12 cellular contexts compared by ENCODE assay signal in the genomic region with DNA sequence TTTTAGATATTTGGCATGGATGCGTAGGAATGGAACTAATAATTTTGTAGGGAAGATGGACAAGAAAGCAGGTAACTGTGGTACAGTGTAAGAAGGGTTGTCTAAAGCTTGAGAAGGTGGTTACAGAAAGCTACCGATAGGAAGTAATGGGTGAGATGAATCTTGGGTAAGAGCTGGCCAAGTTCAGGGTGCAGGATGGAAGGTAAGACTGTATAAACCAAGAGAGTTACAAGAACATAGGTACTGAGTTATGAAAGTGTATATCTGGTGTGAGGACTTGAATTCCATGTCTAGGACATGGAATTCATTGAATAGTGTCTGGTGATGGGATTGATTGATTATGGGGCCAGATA. TPM values are rescaled to one million over a fixed set of nuclear protein-coding genes. Genes with fewer than 3 reads are reported as not detected.
DNase-seq lines count a peak whose midpoint lies in the region; ATAC-seq, FAIRE-seq and TF ChIP-seq lines count a peak whose summit lies in the region.
"Had no signal": no experiment of that assay in that cellular context is flagged by ENCODE, and none has a peak within 500 bp of the region (broad histone marks: within the 10 kb centered on the region; RNA-seq: fewer than 3 reads in every experiment).

No MANE protein-coding gene starts in this region.

- H3K4me3 ChIP-seq in HepG2 (replicated peaks in 1 of 3; ENCODE audit: insufficient read depth in 1 of 3, low read depth in 2 of 3, low read length in 3 of 3) (peak overlapping the region; percentile 74 to 76 (median 76); a peak in 5 of 6 replicates), right lobe of liver (peak overlapping the region in 1 of 3 donors; percentile 82), iPS-20b (ENCODE audit: low read length) (peak overlapping the region; percentile 82; the same call in 1 of the 2 replicates), lower leg skin (ENCODE audit: low read depth, poor library complexity, severe bottlenecking) (no peak overlapping the region)

- H3K36me3 ChIP-seq in HepG2 (replicated peaks in 1 of 2; ENCODE audit: control insufficient read depth in 1 of 2, insufficient read depth in 2 of 2, low read length in 2 of 2) (peaks cover 4 to 5% of the 10 kb centered on the region in 2 experiments; a peak in 1 of 5 replicates), right lobe of liver (no peaks in the 10 kb centered on the region), iPS-20b (ENCODE audit: insufficient read depth, low read depth, low read length) (no peaks in the 10 kb centered on the region)

- BruUV-seq in HepG2 (replicated peaks; lab: Mats Ljungman, UMichigan) = no TSS peak

- H3K27ac ChIP-seq in HepG2 (ENCODE audit: extremely low read length, insufficient read depth, low read length) = no peak overlapping the region
- H3K27ac ChIP-seq in right lobe of liver = no peak overlapping the region
- no peak overlapping the region for H3K27ac ChIP-seq in iPS-20b (ENCODE audit: low read length)

- peak overlapping the region; percentile 90 for H3K4me2 ChIP-seq in HepG2 (ENCODE audit: low read depth, low read length)

- no peaks in the 10 kb centered on the region; the same call in 1 of the 2 replicates for H4K20me1 ChIP-seq in HepG2 (ENCODE audit: insufficient read depth, low read length)

- no peak for TF ChIP-seq RAD21 in HepG2 (CRISPR knock-in tag; IDR thresholded peaks at IDR 0.05)

- TF ChIP-seq CTCF in HepG2 (CRISPR knock-in tag; IDR thresholded peaks at IDR 0.05) = no peak
- TF ChIP-seq CTCF in right lobe of liver (IDR thresholded peaks at IDR 0.05) = no peak
- no peak for TF ChIP-seq CTCF in type B pancreatic cell (conservative IDR thresholded peaks at IDR 0.05)
- no peak for TF ChIP-seq CTCF in lower leg skin (IDR thresholded peaks at IDR 0.05)

- 93% methylated on average over 2 of the region's 2 CpGs for WGBS in HepG2 (ENCODE audit: low lambda C conversion rate)
- WGBS in right lobe of liver (ENCODE audit: insufficient coverage, low coverage, low lambda C conversion rate, missing lambda C conversion rate) = 95% methylated on average over 2 of the region's 2 CpGs
- 90 to 94% methylated on average over 2 of the region's 2 CpGs for WGBS in lower leg skin, 2 donors

- H3K4me1 ChIP-seq in HepG2 (ENCODE audit: insufficient read depth, low read length) (peaks cover 40% of the 10 kb centered on the region), right lobe of liver (peaks cover 0 to 18% (median 8%) of the 10 kb centered on the region in 4 donors), iPS-20b (ENCODE audit: insufficient read depth, low read length) (no peaks in the 10 kb centered on the region)

- H3K4me1 Mint-ChIP-seq in activated CD4-positive, alpha-beta memory T cell treated with anti-CD3 and anti-CD28 coated beads for 36 hours (ENCODE audit: low read depth) = peaks cover 37% of the 10 kb centered on the region
- H3K4me1 Mint-ChIP-seq in type B pancreatic cell (ENCODE audit: unreplicated experiment) = peaks cover 22% of the 10 kb centered on the region

- CTCF ChIA-PET in HepG2 (lab: Yijun Ruan, JAX; ENCODE audit: low intra/inter-chr PET ratio, low total read pairs) = no interaction called here
- CTCF ChIA-PET in activated CD4-positive, alpha-beta memory T cell treated with anti-CD3 and anti-CD28 coated beads for 36 hours (lab: Charles Lee) = interaction anchor here (6.8 kb wide), 1 partner anchor 12 kb away, joined by 70 read pairs; no protein-coding TSS in a partner anchor

- H3K9me3 Mint-ChIP-seq in activated CD4-positive, alpha-beta memory T cell treated with anti-CD3 and anti-CD28 coated beads for 36 hours = no peaks in the 10 kb centered on the region
- H3K9me3 Mint-ChIP-seq in type B pancreatic cell = no peaks in the 10 kb centered on the region

- FAIRE-seq in HepG2 (lab: Jason Lieb, UNC) = no peak
- FAIRE-seq: frontal cortex had no signal

- H3K36me3 Mint-ChIP-seq in activated CD4-positive, alpha-beta memory T cell treated with anti-CD3 and anti-CD28 coated beads for 36 hours = peaks cover 5% of the 10 kb centered on the region
- peaks cover 12% of the 10 kb centered on the region for H3K36me3 Mint-ChIP-seq in type B pancreatic cell

- TF ChIP-seq EP300 in HepG2 (IDR thresholded peaks at IDR 0.05; ENCODE audit: low read depth in 2 of 2, low read length in 2 of 2) (no peak), HepG2 (CRISPR knock-in tag; IDR thresholded peaks at IDR 0.05; ENCODE audit: borderline replicate concordance) (no peak)

- ATAC-seq in HepG2 (no peak), right lobe of liver (no peak), GM18519 (IDR thresholded peaks at IDR 0.05; ENCODE audit: low FRiP score, unreplicated experiment) (no peak), left lobe of liver (no peak)

- H3K9ac ChIP-seq in HepG2 (ENCODE audit: insufficient read depth, low read depth, low read length) (peak overlapping the region; percentile 93; the same call in 1 of the 2 replicates), iPS-20b (ENCODE audit: low read depth, low read length) (no peak overlapping the region; the same call in 1 of the 2 replicates)

- H3K27ac Mint-ChIP-seq in activated CD4-positive, alpha-beta memory T cell treated with anti-CD3 and anti-CD28 coated beads for 36 hours = no peak overlapping the region
- no peak overlapping the region for H3K27ac Mint-ChIP-seq in type B pancreatic cell

- H2AFZ ChIP-seq in HepG2 (ENCODE audit: low read length) = no peak overlapping the region

- peak overlapping the region; percentile 84 for H3K4me3 Mint-ChIP-seq in activated CD4-positive, alpha-beta memory T cell treated with anti-CD3 and anti-CD28 coated beads for 36 hours
- H3K4me3 Mint-ChIP-seq in type B pancreatic cell = peak overlapping the region; percentile 96

- TF ChIP-seq POLR2A in HepG2 (IDR thresholded peaks at IDR 0.05; ENCODE audit: insufficient read depth in 1 of 2, low read depth in 2 of 2, low read length in 2 of 2) = no peak
- TF ChIP-seq POLR2A in right lobe of liver (IDR thresholded peaks at IDR 0.05) = no peak
- TF ChIP-seq POLR2A in lower leg skin (IDR thresholded peaks at IDR 0.05) = no peak

- DNase-seq in HepG2 (ENCODE audit: low spot score) = no peak
- DNase-seq in right lobe of liver = no peak
- no peak for DNase-seq in activated CD4-positive, alpha-beta memory T cell treated with anti-CD3 and anti-CD28 coated beads for 36 hours
- DNase-seq in type B pancreatic cell (ENCODE audit: extremely low spot score, unreplicated experiment) = no peak
- DNase-seq in left lobe of liver (ENCODE audit: low spot score) = no peak
- DNase-seq in lower leg skin (ENCODE audit: low spot score in 2 of 2) = no peak
- DNase-seq: KBM-7; SHP77 treated with DMSO at 0.1 percent for 48 hours; stimulated activated naive CD4-positive, alpha-beta T cell treated with Interleukin-2 at 50 U/mL for 16 hours had no signal

- no peaks in the 10 kb centered on the region for H3K9me3 ChIP-seq in HepG2 (ENCODE audit: low read length)
- H3K9me3 ChIP-seq in right lobe of liver = no peaks in the 10 kb centered on the region
- H3K9me3 ChIP-seq in iPS-20b (ENCODE audit: insufficient read depth, low read depth, low read length) = no peaks in the 10 kb centered on the region

- H3K27me3 Mint-ChIP-seq in activated CD4-positive, alpha-beta memory T cell treated with anti-CD3 and anti-CD28 coated beads for 36 hours = no peaks in the 10 kb centered on the region
- H3K27me3 Mint-ChIP-seq in type B pancreatic cell = no peaks in the 10 kb centered on the region

- in situ Hi-C loops in HepG2 (cut with HindIII; ENCODE audit: extremely low pct_ligation_motif_present, low pct_unique_long_range_greater_than_20kb) = no loop called here

- no peaks in the 10 kb centered on the region; a peak in 1 of 5 replicates for H3K27me3 ChIP-seq in HepG2 (ENCODE audit: control insufficient read depth in 1 of 2, insufficient read depth in 2 of 2, low read length in 2 of 2)
- no peaks in the 10 kb centered on the region for H3K27me3 ChIP-seq in right lobe of liver
- no peaks in the 10 kb centered on the region for H3K27me3 ChIP-seq in iPS-20b (ENCODE audit: insufficient read depth, low read length)

- peaks cover 47% of the 10 kb centered on the region for H3K79me2 ChIP-seq in HepG2 (ENCODE audit: insufficient read depth, low read length)

- intact Hi-C loops in HepG2 (cut with micrococcal nuclease; ENCODE audit: unreplicated experiment) (no loop called here), right lobe of liver (cut with DNase I) (no loop called here), lower leg skin (cut with DNase I; ENCODE audit: low total_unique reads) (no loop called here)
- intact Hi-C loops in activated CD4-positive, alpha-beta memory T cell treated with anti-CD3 and anti-CD28 coated beads for 36 hours (cut with micrococcal nuclease) = loop anchor here (5.0 kb wide), 2 partner anchors 131 to 1909 kb away; a partner anchor contains a TSS

- POLR2A ChIA-PET in HepG2 (lab: Yijun Ruan, JAX) = interaction anchor here (2.8 to 3.0 kb wide), 2 partner anchors 12 to 106 kb away, joined by 18 to 24 read pairs; no protein-coding TSS in a partner anchor
- POLR2A ChIA-PET in activated CD4-positive, alpha-beta memory T cell treated with anti-CD3 and anti-CD28 coated beads for 36 hours (lab: Charles Lee) = interaction anchor here (2.4 kb wide), 1 partner anchor 12 kb away, joined by 16 read pairs; no protein-coding TSS in a partner anchor

RNA-seq across cellular contexts. Expression of a gene that starts 1.4 kb away (rescaled TPM):
- total RNA-seq in HepG2 (2016; rRNA removed; fragmentation: Illumina TruSeq; extraction: Trizol) (83.6 and 133 TPM in 2 replicates), right lobe of liver (10 to 100 TPM; 70.4 to 92.7 (median 81.0) TPM), type B pancreatic cell (ENCODE audit: low replicate concordance) (32.3 and 48.6 TPM in 2 replicates), left lobe of liver (86.2 TPM), lower leg skin (10 to 100 TPM; 26.8 to 40.1 (median 32.3) TPM)
- 24.8 and 30.9 TPM in 2 replicates for total RNA-seq in HepG2 (2016; cell fraction: cytosol; rRNA removed; fragmentation: Illumina TruSeq; extraction: Trizol; ENCODE audit: low read depth)
- total RNA-seq in HepG2 (2016; cell fraction: insoluble cytoplasmic fraction; rRNA removed; fragmentation: Illumina TruSeq; extraction: Trizol) = 84.7 and 137 TPM in 2 replicates
- total RNA-seq in HepG2 (2016; cell fraction: membrane; rRNA removed; fragmentation: Illumina TruSeq; extraction: Trizol) = 22.2 and 22.3 TPM in 2 replicates
- 69.6 and 75.6 TPM in 2 replicates for total RNA-seq in HepG2 (2016; cell fraction: nucleus; rRNA removed; fragmentation: Illumina TruSeq; extraction: Trizol)
- polyA plus RNA-seq in HepG2 (2011; rRNA removed) = 32.4 and 44.8 TPM in 2 replicates
- polyA plus RNA-seq in HepG2 (2011; cell fraction: cytosol; rRNA removed) = 31.6 and 38.6 TPM in 2 replicates
- 17.7 and 21.6 TPM in 2 replicates for polyA plus RNA-seq in HepG2 (2011; cell fraction: nucleus; rRNA removed)
- 25.9 and 42.8 TPM in 2 replicates for polyA plus RNA-seq in HepG2 (2012)
- polyA plus RNA-seq in HepG2 (2016; cell fraction: cytosol; fragmentation: Illumina TruSeq; extraction: Trizol; ENCODE audit: low read depth) = 4.7 and 4.9 TPM in 2 replicates
- 118 and 138 TPM in 2 replicates for polyA plus RNA-seq in HepG2 (2016; cell fraction: insoluble cytoplasmic fraction; fragmentation: Illumina TruSeq; extraction: Trizol; ENCODE audit: low read depth)
- polyA plus RNA-seq in HepG2 (2016; cell fraction: membrane; fragmentation: Illumina TruSeq; extraction: Trizol; ENCODE audit: low read depth) = 15.6 and 18.9 TPM in 2 replicates
- polyA plus RNA-seq in HepG2 (2016; cell fraction: nucleus; fragmentation: Illumina TruSeq; extraction: Trizol; ENCODE audit: insufficient read depth, low read depth) = 71.0 and 84.2 TPM in 2 replicates
- 33.1 and 37.3 TPM in 2 replicates for polyA minus RNA-seq in HepG2 (2011; rRNA and poly(A)+ RNA removed; ENCODE audit: low replicate concordance)
- polyA minus RNA-seq in HepG2 (2011; cell fraction: cytosol; rRNA and poly(A)+ RNA removed) = 43.3 and 45.1 TPM in 2 replicates
- polyA minus RNA-seq in HepG2 (2011; cell fraction: nucleus; rRNA and poly(A)+ RNA removed) = 39.3 and 44.4 TPM in 2 replicates
- 10 to 100 TPM; 52.8 to 54.4 TPM for total RNA-seq in activated CD4-positive, alpha-beta memory T cell treated with anti-CD3 and anti-CD28 coated beads for 36 hours
